In the genomic region with DNA sequence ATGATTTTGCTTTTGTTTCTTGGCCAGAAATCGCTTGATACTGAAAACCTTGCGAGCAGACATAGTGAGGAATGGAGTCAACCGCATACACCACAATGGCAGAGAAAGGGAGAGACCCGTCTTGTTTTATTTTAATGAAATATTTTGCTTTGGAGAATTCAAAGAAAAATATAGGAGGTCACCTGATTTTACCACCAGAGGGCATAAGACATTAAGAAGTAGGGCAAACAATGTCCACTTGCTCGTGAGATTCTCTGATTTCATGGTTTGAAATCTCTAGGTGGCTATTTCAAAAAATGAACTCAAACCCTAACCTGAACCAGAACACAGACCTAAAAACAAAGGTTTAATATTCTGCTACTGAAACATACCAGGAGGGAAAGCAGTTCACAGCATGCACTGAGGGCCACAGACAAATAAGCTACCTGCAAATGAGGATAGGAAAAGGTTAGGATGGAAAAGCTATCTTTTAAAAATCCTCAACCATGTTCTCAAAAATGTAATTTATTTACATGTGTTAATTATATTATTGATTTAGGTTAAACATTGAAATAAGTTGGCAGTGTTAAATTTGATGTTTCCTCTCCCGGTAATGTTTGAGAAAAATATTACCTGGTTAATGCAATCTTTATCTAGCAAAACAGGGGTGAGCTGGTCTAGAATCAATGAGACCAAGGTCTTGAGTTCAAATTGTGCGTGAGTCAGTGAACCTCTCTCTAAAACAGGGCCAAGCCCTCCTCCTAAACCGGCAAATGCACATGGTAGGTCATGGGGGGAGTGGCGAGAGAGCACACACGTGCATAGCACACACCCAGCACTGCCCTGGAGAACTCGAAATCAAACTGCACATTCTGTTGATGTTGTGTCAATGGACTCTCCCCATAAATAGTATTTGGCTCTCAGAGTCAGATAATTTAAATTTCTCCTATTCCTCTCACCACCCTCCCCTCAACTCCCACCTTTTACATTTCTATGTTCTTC, we compare ENCODE assay signal across 8 cellular contexts. TPM values are rescaled to one million over a fixed set of nuclear protein-coding genes. Genes with fewer than 3 reads are reported as not detected.
A peak's percentile ranks its signal among the peaks of the same experiment; 100 is the strongest.
DNase-seq lines count a peak whose midpoint lies in the region; ATAC-seq and TF ChIP-seq lines count a peak whose summit lies in the region.

No MANE protein-coding gene starts in this region.

- no peak for ATAC-seq in GM21619 (IDR thresholded peaks at IDR 0.05; ENCODE audit: unreplicated experiment)
- ATAC-seq in HG02571 (IDR thresholded peaks at IDR 0.05; ENCODE audit: unreplicated experiment): no peak
- no peak for ATAC-seq in Right ventricle myocardium inferior

- in situ Hi-C loops in ACHN (cut with HindIII; ENCODE audit: low pct_ligation_motif_present, low pct_unique_long_range_greater_than_20kb, low sequenced_read_pairs): no loop called here

- TF ChIP-seq CTCF in GM10248 (IDR thresholded peaks at IDR 0.05; ENCODE audit: control extremely low read depth, extremely low read depth, low read depth, missing control alignments) (peak; percentile 12), epithelial cell of proximal tubule (conservative IDR thresholded peaks at IDR 0.05; ENCODE audit: low read depth, low read length) (peak; percentile 71)

- POLR2A ChIA-PET in GM10248 (lab: Yijun Ruan, JAX): no interaction called here

- CTCF ChIA-PET in GM10248 (lab: Yijun Ruan, JAX): interaction anchor here (0.8 to 1.8 kb wide), 9 partner anchors 8 to 157 kb away, joined by 3 to 8 read pairs (median 3); no protein-coding TSS in a partner anchor

- DNase-seq in ACHN: peak; percentile 48
- DNase-seq in GM10248 (ENCODE audit: extremely low spot score): no peak
- DNase-seq in NCI-H226: peak; percentile 5
- peak; percentile 9 for DNase-seq in epithelial cell of proximal tubule (ENCODE audit: low read depth)
- no peak for DNase-seq in activated effector memory CD4-positive, alpha-beta T cell treated with Interleukin-2 at 50 U/mL for 16 hours
- DNase-seq in Right ventricle myocardium inferior (ENCODE audit: missing footprints): no peak

- intact Hi-C loops in Right ventricle myocardium inferior (cut with DNase I): no loop called here

- no peak overlapping the region for H3K4me3 ChIP-seq in epithelial cell of proximal tubule (ENCODE audit: low read depth, low read length)

RNA-seq across cellular contexts. Expression of a gene that starts 12.5 kb away (rescaled TPM):
- total RNA-seq in epithelial cell of proximal tubule: not detected in 2 replicates
- total RNA-seq in Right ventricle myocardium inferior: not detected

Comparison
In these comparisons a context has a peak if more than half of its experiments do, and no peak if none do; other contexts are left out.
1. DNase-seq: peak in ACHN (single experiment), NCI-H226 (single experiment) and epithelial cell of proximal tubule (single experiment); none in GM10248 (single experiment), activated effector memory CD4-positive, alpha-beta T cell treated with Interleukin-2 at 50 U/mL for 16 hours (single experiment) and Right ventricle myocardium inferior (single experiment).